Comparison of ENCODE assay signal across 8 cellular contexts in genomic region chr6:156718647-156719394, GRCh38. TPM values are rescaled to one million over a fixed set of nuclear protein-coding genes. Genes with fewer than 3 reads are reported as not detected.
DNase-seq lines count a peak whose midpoint lies in the region; ATAC-seq and TF ChIP-seq lines count a peak whose summit lies in the region.

No MANE protein-coding gene starts in this region.

- no peaks in the 10 kb centered on the region for H3K36me3 ChIP-seq in kidney epithelial cell (ENCODE audit: control insufficient read depth, insufficient read depth, low read length)
- no peaks in the 10 kb centered on the region for H3K36me3 ChIP-seq in transverse colon

- no peak for TF ChIP-seq POLR2A in transverse colon (IDR thresholded peaks at IDR 0.05)

- H3K27me3 ChIP-seq in kidney epithelial cell (ENCODE audit: control insufficient read depth, insufficient read depth, low read length): no peaks in the 10 kb centered on the region
- no peaks in the 10 kb centered on the region for H3K27me3 ChIP-seq in transverse colon

- 88 to 90% methylated on average over 12 to 18 of the region's 18 CpGs for WGBS in transverse colon (ENCODE audit: low coverage in 1 of 2), 2 donors

- H3K9me3 ChIP-seq in transverse colon: no peaks in the 10 kb centered on the region

- DNase-seq in activated T-cell treated with anti-CD3 and anti-CD28 coated beads, Interleukin-2, amount 50 U/mL, for 72 hours: no peak
- DNase-seq in activated T-cell treated with anti-CD3 and anti-CD28 coated beads, Interleukin-2, amount 50 U/mL, for 1 hour: no peak
- DNase-seq in amniotic stem cell (lab: John Stamatoyannopoulos, UW) (peak; percentile 85), kidney epithelial cell (ENCODE audit: low read depth) (peak; percentile 80), transverse colon (peak; percentile 14), GM10266 (ENCODE audit: extremely low spot score) (no peak), hepatic stellate cell (ENCODE audit: low spot score) (no peak)

- no peaks in the 10 kb centered on the region for H3K9me3 Mint-ChIP-seq in activated T-cell treated with anti-CD3 and anti-CD28 coated beads, Interleukin-2, amount 50 U/mL, for 72 hours

- H3K4me3 ChIP-seq in kidney epithelial cell (ENCODE audit: low read depth, low read length) (no peak overlapping the region), transverse colon (no peak overlapping the region)

- peak overlapping the region; percentile 83 for H3K27ac Mint-ChIP-seq in activated T-cell treated with anti-CD3 and anti-CD28 coated beads, Interleukin-2, amount 50 U/mL, for 72 hours

- H3K27me3 Mint-ChIP-seq in activated T-cell treated with anti-CD3 and anti-CD28 coated beads, Interleukin-2, amount 50 U/mL, for 72 hours (ENCODE audit: low read depth): peaks cover under 1% of the 10 kb centered on the region

- H3K4me3 Mint-ChIP-seq in activated T-cell treated with anti-CD3 and anti-CD28 coated beads, Interleukin-2, amount 50 U/mL, for 72 hours: peak overlapping the region; percentile 84 to 90

- peak overlapping the region; percentile 85 to 96 (median 90) for H3K27ac ChIP-seq in transverse colon

- intact Hi-C loops in transverse colon (cut with DNase I; ENCODE audit: low total_unique reads): no loop called here

- in situ Hi-C loops in transverse colon (cut with MboI; ENCODE audit: low pct_ligation_motif_present in 1 of 4, low pct_unique_long_range_greater_than_20kb in 1 of 4, low sequenced_read_pairs in 3 of 4): no loop called here

- no peak for ATAC-seq in activated T-cell treated with anti-CD3 and anti-CD28 coated beads, Interleukin-2, amount 50 U/mL, for 72 hours (replicated peaks in 1 of 2)
- ATAC-seq in GM21737 (IDR thresholded peaks at IDR 0.05; ENCODE audit: unreplicated experiment): no peak

- peaks cover 28% of the 10 kb centered on the region for H3K4me1 Mint-ChIP-seq in activated T-cell treated with anti-CD3 and anti-CD28 coated beads, Interleukin-2, amount 50 U/mL, for 72 hours (ENCODE audit: low read depth)

- peaks cover 9 to 31% (median 24%) of the 10 kb centered on the region in 4 donors for H3K4me1 ChIP-seq in transverse colon

- no peak for TF ChIP-seq EP300 in transverse colon (IDR thresholded peaks at IDR 0.05; ENCODE audit: low read depth)

- TF ChIP-seq CTCF in kidney epithelial cell (IDR thresholded peaks at IDR 0.05; ENCODE audit: insufficient read depth, low read length, poor library complexity, severe bottlenecking) (no peak), transverse colon (IDR thresholded peaks at IDR 0.05) (no peak), GM10266 (IDR thresholded peaks at IDR 0.05; ENCODE audit: control insufficient read depth, insufficient read depth, low read depth, missing control alignments) (no peak)

- no peaks in the 10 kb centered on the region for H3K36me3 Mint-ChIP-seq in activated T-cell treated with anti-CD3 and anti-CD28 coated beads, Interleukin-2, amount 50 U/mL, for 72 hours (ENCODE audit: insufficient read depth in 2 of 2)

RNA-seq across cellular contexts. Expression of gene ARID1B, which starts 58.4 kb away (rescaled TPM):
- 10 to 100 TPM; 62.9 to 71.6 TPM for total RNA-seq in activated T-cell treated with anti-CD3 and anti-CD28 coated beads, Interleukin-2, amount 50 U/mL, for 72 hours
- total RNA-seq in kidney epithelial cell (47.3 and 59.0 TPM in 2 replicates), transverse colon (100 to 1,000 TPM in 2 of 4 donors, 10 to 100 TPM in 2; 87.1 to 194 (median 115) TPM)

Comparison
In these comparisons a context has a peak if more than half of its experiments do, and no peak if none do; other contexts are left out.
1. DNase-seq: peak in amniotic stem cell (single experiment), kidney epithelial cell (single experiment) and transverse colon (single experiment); none in activated T-cell treated with anti-CD3 and anti-CD28 coated beads, Interleukin-2, amount 50 U/mL, for 72 hours (0 of 2), activated T-cell treated with anti-CD3 and anti-CD28 coated beads, Interleukin-2, amount 50 U/mL, for 1 hour (single experiment), GM10266 (single experiment) and hepatic stellate cell (single experiment).